In the genomic region with DNA sequence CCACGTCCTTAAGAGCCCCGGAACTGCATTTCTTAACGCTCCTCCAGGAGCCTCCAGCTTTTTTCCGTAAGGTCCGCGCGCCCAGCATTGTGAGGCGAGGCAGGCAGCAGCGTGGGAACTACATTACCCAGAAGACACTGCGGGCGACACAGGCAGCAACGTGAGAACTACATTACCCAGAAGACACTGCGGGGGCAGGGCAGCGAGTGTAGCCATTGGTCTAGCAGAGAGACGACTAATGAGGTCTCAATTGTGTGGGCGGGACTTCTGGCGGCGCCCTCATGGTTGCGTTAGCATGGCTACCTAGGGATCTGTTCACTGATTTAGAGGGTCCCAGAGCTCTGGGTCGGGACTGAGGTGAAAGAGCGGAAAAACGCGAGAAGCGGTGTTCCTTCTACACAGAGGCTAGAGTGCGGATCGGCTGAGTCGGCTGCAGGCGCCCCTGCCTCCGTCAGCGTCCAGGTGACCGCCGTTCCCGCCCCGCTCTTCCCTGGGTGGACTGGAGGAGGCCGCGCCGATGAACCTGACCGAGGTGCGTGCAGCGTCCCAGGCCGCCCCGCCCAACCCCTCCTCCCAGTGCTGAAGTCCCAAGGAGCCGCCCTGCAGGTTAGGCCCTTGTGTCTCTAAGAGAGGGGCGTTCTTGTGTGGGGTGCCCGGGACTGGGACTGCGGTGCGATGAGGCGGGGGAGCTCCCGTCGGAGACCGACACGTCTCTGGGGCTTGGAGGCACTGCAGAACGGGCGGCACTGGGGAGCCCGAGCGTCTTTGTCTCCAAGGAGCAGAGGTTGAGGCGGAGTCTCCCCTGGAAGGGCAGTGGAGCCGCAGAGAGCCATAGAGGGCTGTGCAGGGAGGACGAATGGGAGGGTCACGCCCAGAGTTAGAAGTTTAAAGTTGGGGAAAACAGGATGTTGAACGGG, we compare ENCODE assay signal across 1 cellular context.
TF ChIP-seq lines count a peak whose summit lies in the region.

A gene (plus strand): TSS at position 264 of the 917 bp plus-strand sequence. CDS start 254 bp downstream, at position 518.

TF ChIP-seq in HepG2, 621 proteins besides CTCF, POLR2A, EP300 and RAD21 (continued from another document and continues in another):
- TF ChIP-seq, protein P1, sequence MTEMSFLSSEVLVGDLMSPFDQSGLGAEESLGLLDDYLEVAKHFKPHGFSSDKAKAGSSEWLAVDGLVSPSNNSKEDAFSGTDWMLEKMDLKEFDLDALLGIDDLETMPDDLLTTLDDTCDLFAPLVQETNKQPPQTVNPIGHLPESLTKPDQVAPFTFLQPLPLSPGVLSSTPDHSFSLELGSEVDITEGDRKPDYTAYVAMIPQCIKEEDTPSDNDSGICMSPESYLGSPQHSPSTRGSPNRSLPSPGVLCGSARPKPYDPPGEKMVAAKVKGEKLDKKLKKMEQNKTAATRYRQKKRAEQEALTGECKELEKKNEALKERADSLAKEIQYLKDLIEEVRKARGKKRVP (CRISPR knock-in tag; IDR thresholded peaks at IDR 0.05): peak in 1 of 2 experiments; percentile 71; a peak in 1 of 4 replicates
- no peak for TF ChIP-seq ARNT (IDR thresholded peaks at IDR 0.05)
- TF ChIP-seq, protein P2, sequence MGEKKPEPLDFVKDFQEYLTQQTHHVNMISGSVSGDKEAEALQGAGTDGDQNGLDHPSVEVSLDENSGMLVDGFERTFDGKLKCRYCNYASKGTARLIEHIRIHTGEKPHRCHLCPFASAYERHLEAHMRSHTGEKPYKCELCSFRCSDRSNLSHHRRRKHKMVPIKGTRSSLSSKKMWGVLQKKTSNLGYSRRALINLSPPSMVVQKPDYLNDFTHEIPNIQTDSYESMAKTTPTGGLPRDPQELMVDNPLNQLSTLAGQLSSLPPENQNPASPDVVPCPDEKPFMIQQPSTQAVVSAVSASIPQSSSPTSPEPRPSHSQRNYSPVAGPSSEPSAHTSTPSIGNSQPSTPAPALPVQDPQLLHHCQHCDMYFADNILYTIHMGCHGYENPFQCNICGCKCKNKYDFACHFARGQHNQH (CRISPR knock-in tag; IDR thresholded peaks at IDR 0.05): peak; percentile 47; the same call in 1 of the 2 replicates
- TF ChIP-seq, protein P3, sequence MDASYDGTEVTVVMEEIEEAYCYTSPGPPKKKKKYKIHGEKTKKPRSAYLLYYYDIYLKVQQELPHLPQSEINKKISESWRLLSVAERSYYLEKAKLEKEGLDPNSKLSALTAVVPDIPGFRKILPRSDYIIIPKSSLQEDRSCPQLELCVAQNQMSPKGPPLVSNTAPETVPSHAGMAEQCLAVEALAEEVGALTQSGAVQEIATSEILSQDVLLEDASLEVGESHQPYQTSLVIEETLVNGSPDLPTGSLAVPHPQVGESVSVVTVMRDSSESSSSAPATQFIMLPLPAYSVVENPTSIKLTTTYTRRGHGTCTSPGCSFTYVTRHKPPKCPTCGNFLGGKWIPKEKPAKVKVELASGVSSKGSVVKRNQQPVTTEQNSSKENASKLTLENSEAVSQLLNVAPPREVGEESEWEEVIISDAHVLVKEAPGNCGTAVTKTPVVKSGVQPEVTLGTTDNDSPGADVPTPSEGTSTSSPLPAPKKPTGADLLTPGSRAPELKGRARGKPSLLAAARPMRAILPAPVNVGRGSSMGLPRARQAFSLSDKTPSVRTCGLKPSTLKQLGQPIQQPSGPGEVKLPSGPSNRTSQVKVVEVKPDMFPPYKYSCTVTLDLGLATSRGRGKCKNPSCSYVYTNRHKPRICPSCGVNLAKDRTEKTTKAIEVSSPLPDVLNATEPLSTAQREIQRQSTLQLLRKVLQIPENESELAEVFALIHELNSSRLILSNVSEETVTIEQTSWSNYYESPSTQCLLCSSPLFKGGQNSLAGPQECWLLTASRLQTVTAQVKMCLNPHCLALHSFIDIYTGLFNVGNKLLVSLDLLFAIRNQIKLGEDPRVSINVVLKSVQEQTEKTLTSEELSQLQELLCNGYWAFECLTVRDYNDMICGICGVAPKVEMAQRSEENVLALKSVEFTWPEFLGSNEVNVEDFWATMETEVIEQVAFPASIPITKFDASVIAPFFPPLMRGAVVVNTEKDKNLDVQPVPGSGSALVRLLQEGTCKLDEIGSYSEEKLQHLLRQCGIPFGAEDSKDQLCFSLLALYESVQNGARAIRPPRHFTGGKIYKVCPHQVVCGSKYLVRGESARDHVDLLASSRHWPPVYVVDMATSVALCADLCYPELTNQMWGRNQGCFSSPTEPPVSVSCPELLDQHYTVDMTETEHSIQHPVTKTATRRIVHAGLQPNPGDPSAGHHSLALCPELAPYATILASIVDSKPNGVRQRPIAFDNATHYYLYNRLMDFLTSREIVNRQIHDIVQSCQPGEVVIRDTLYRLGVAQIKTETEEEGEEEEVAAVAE (CRISPR knock-in tag; IDR thresholded peaks at IDR 0.05; ENCODE audit: borderline replicate concordance): peak; percentile 93
- no peak for TF ChIP-seq HNRNPH1 (optimal IDR thresholded peaks at IDR 0.05; ENCODE audit: low read depth, low read length)
- TF ChIP-seq, protein P4, sequence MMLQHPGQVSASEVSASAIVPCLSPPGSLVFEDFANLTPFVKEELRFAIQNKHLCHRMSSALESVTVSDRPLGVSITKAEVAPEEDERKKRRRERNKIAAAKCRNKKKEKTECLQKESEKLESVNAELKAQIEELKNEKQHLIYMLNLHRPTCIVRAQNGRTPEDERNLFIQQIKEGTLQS (CRISPR knock-in tag; IDR thresholded peaks at IDR 0.05): peak; percentile 33; the same call in 1 of the 2 replicates
- TF ChIP-seq, protein P5, sequence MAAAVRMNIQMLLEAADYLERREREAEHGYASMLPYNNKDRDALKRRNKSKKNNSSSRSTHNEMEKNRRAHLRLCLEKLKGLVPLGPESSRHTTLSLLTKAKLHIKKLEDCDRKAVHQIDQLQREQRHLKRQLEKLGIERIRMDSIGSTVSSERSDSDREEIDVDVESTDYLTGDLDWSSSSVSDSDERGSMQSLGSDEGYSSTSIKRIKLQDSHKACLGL (CRISPR knock-in tag; IDR thresholded peaks at IDR 0.05): peak; percentile 67
- TF ChIP-seq MIER3 (CRISPR knock-in tag; IDR thresholded peaks at IDR 0.05; ENCODE audit: borderline replicate concordance): peak; percentile 68; the same call in 1 of the 2 replicates
- TF ChIP-seq, protein P6, sequence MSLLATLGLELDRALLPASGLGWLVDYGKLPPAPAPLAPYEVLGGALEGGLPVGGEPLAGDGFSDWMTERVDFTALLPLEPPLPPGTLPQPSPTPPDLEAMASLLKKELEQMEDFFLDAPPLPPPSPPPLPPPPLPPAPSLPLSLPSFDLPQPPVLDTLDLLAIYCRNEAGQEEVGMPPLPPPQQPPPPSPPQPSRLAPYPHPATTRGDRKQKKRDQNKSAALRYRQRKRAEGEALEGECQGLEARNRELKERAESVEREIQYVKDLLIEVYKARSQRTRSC (CRISPR knock-in tag; IDR thresholded peaks at IDR 0.05; ENCODE audit: low read depth): no peak
- TF ChIP-seq, protein P7, sequence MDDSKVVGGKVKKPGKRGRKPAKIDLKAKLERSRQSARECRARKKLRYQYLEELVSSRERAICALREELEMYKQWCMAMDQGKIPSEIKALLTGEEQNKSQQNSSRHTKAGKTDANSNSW (CRISPR knock-in tag; IDR thresholded peaks at IDR 0.05; ENCODE audit: borderline replicate concordance): no peak
- no peak for TF ChIP-seq PAX8 (CRISPR knock-in tag; IDR thresholded peaks at IDR 0.05; ENCODE audit: borderline replicate concordance)
- peak; percentile 11; the same call in 1 of the 2 replicates for TF ChIP-seq RFX3 (CRISPR knock-in tag; IDR thresholded peaks at IDR 0.05)
- no peak for TF ChIP-seq ZNF331 (CRISPR knock-in tag; IDR thresholded peaks at IDR 0.05)
- peak; percentile 90 for TF ChIP-seq POLR2G (IDR thresholded peaks at IDR 0.05; ENCODE audit: low read depth, low read length)
- TF ChIP-seq, protein P8, sequence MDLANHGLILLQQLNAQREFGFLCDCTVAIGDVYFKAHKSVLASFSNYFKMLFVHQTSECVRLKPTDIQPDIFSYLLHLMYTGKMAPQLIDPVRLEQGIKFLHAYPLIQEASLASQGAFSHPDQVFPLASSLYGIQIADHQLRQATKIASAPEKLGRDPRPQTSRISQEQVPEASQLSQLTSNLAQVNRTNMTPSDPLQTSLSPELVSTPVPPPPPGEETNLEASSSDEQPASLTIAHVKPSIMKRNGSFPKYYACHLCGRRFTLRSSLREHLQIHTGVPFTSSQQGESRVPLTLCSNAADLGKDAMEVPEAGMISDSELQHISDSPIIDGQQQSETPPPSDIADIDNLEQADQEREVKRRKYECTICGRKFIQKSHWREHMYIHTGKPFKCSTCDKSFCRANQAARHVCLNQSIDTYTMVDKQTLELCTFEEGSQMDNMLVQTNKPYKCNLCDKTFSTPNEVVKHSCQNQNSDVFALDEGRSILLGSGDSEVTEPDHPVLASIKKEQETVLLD (CRISPR knock-in tag; IDR thresholded peaks at IDR 0.05; ENCODE audit: low read depth): no peak
- TF ChIP-seq, protein P9, sequence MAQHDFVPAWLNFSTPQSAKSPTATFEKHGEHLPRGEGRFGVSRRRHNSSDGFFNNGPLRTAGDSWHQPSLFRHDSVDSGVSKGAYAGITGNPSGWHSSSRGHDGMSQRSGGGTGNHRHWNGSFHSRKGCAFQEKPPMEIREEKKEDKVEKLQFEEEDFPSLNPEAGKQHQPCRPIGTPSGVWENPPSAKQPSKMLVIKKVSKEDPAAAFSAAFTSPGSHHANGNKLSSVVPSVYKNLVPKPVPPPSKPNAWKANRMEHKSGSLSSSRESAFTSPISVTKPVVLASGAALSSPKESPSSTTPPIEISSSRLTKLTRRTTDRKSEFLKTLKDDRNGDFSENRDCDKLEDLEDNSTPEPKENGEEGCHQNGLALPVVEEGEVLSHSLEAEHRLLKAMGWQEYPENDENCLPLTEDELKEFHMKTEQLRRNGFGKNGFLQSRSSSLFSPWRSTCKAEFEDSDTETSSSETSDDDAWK (CRISPR knock-in tag; IDR thresholded peaks at IDR 0.05): no peak
- peak; percentile 69; the same call in 1 of the 2 replicates for TF ChIP-seq ZNF879 (CRISPR knock-in tag; IDR thresholded peaks at IDR 0.05)
- TF ChIP-seq, protein P10, sequence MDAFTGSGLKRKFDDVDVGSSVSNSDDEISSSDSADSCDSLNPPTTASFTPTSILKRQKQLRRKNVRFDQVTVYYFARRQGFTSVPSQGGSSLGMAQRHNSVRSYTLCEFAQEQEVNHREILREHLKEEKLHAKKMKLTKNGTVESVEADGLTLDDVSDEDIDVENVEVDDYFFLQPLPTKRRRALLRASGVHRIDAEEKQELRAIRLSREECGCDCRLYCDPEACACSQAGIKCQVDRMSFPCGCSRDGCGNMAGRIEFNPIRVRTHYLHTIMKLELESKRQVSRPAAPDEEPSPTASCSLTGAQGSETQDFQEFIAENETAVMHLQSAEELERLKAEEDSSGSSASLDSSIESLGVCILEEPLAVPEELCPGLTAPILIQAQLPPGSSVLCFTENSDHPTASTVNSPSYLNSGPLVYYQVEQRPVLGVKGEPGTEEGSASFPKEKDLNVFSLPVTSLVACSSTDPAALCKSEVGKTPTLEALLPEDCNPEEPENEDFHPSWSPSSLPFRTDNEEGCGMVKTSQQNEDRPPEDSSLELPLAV (CRISPR knock-in tag; conservative IDR thresholded peaks at IDR 0.05; ENCODE audit: low read depth): no peak
- TF ChIP-seq RNF2 (conservative IDR thresholded peaks at IDR 0.05; ENCODE audit: low read depth): 0 out of 2 replicates have a peak, but pooled peaks have one; percentile 54
- TF ChIP-seq MEIS2 (CRISPR knock-in tag; IDR thresholded peaks at IDR 0.05): no peak
- 0 out of 2 replicates have a peak, but pooled peaks have one; percentile 82 for TF ChIP-seq ZNF317 (CRISPR knock-in tag; IDR thresholded peaks at IDR 0.05)
- no peak for TF ChIP-seq NCOA2 (CRISPR knock-in tag; IDR thresholded peaks at IDR 0.05)
- peak; percentile 96 for TF ChIP-seq IRF2 (CRISPR knock-in tag; IDR thresholded peaks at IDR 0.05)
- TF ChIP-seq ZNF607 (CRISPR knock-in tag; IDR thresholded peaks at IDR 0.05; ENCODE audit: borderline replicate concordance): no peak
- peak; percentile 45 for TF ChIP-seq MED1 (CRISPR knock-in tag; IDR thresholded peaks at IDR 0.05)
- TF ChIP-seq, protein P11, sequence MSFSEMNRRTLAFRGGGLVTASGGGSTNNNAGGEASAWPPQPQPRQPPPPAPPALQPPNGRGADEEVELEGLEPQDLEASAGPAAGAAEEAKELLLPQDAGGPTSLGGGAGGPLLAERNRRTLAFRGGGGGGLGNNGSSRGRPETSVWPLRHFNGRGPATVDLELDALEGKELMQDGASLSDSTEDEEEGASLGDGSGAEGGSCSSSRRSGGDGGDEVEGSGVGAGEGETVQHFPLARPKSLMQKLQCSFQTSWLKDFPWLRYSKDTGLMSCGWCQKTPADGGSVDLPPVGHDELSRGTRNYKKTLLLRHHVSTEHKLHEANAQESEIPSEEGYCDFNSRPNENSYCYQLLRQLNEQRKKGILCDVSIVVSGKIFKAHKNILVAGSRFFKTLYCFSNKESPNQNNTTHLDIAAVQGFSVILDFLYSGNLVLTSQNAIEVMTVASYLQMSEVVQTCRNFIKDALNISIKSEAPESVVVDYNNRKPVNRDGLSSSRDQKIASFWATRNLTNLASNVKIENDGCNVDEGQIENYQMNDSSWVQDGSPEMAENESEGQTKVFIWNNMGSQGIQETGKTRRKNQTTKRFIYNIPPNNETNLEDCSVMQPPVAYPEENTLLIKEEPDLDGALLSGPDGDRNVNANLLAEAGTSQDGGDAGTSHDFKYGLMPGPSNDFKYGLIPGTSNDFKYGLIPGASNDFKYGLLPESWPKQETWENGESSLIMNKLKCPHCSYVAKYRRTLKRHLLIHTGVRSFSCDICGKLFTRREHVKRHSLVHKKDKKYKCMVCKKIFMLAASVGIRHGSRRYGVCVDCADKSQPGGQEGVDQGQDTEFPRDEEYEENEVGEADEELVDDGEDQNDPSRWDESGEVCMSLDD (CRISPR knock-in tag; IDR thresholded peaks at IDR 0.05; ENCODE audit: borderline replicate concordance): no peak
- no peak for TF ChIP-seq ZNF432 (CRISPR knock-in tag; IDR thresholded peaks at IDR 0.05; ENCODE audit: borderline replicate concordance)
- TF ChIP-seq, protein P12, sequence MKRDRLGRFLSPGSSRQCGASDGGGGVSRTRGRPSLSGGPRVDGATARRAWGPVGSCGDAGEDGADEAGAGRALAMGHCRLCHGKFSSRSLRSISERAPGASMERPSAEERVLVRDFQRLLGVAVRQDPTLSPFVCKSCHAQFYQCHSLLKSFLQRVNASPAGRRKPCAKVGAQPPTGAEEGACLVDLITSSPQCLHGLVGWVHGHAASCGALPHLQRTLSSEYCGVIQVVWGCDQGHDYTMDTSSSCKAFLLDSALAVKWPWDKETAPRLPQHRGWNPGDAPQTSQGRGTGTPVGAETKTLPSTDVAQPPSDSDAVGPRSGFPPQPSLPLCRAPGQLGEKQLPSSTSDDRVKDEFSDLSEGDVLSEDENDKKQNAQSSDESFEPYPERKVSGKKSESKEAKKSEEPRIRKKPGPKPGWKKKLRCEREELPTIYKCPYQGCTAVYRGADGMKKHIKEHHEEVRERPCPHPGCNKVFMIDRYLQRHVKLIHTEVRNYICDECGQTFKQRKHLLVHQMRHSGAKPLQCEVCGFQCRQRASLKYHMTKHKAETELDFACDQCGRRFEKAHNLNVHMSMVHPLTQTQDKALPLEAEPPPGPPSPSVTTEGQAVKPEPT (CRISPR knock-in tag; IDR thresholded peaks at IDR 0.05; ENCODE audit: low read depth): no peak
- TF ChIP-seq ZNF761 (CRISPR knock-in tag; conservative IDR thresholded peaks at IDR 0.05): peak; percentile 49; the same call in 1 of the 2 replicates
- TF ChIP-seq, protein P13, sequence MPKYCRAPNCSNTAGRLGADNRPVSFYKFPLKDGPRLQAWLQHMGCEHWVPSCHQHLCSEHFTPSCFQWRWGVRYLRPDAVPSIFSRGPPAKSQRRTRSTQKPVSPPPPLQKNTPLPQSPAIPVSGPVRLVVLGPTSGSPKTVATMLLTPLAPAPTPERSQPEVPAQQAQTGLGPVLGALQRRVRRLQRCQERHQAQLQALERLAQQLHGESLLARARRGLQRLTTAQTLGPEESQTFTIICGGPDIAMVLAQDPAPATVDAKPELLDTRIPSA (CRISPR knock-in tag; IDR thresholded peaks at IDR 0.05; ENCODE audit: borderline replicate concordance): no peak
- no peak for TF ChIP-seq NFIC (IDR thresholded peaks at IDR 0.05; ENCODE audit: low read length)
- no peak; the same call in 1 of the 2 replicates for TF ChIP-seq ZNF788 (CRISPR knock-in tag; IDR thresholded peaks at IDR 0.05; ENCODE audit: borderline replicate concordance)
- no peak for TF ChIP-seq ZNF333 (CRISPR knock-in tag; IDR thresholded peaks at IDR 0.05; ENCODE audit: borderline replicate concordance)
